8 cellular contexts compared by ENCODE assay signal in genomic region chr1:151009206-151009587, GRCh38. TPM values are rescaled to one million over a fixed set of nuclear protein-coding genes. Genes with fewer than 3 reads are reported as not detected.
DNase-seq lines count a peak whose midpoint lies in the region; ATAC-seq, FAIRE-seq and TF ChIP-seq lines count a peak whose summit lies in the region.

No MANE protein-coding gene starts in this region.

- TF ChIP-seq POLR2A in A549 (IDR thresholded peaks at IDR 0.05; ENCODE audit: low read length) = no peak

- no peaks in the 10 kb centered on the region for H3K36me3 Mint-ChIP-seq in brain
- peaks cover 2% of the 10 kb centered on the region for H3K36me3 Mint-ChIP-seq in mesothelial cell of epicardium

- H3K4me3 ChIP-seq in A549 (peak overlapping the region; percentile 88), HL-60 (replicated peaks; ENCODE audit: insufficient read depth, low read length) (peak overlapping the region; percentile 63)

- no peak for TF ChIP-seq EP300 in A549 (IDR thresholded peaks at IDR 0.05)

- H3K27me3 ChIP-seq in HL-60 (ENCODE audit: insufficient read depth, poor library complexity, severe bottlenecking) = no peaks in the 10 kb centered on the region

- H3K27ac ChIP-seq in A549 (peak overlapping the region; percentile 92 to 95), HL-60 (replicated peaks) (peak overlapping the region; percentile 91)

- TF ChIP-seq RAD21 in A549 (conservative IDR thresholded peaks at IDR 0.05 in 1 of 2, IDR thresholded peaks at IDR 0.05 in 1 of 2) = no peak

- H3K27me3 Mint-ChIP-seq in brain (peaks cover 10% of the 10 kb centered on the region), mesothelial cell of epicardium (ENCODE audit: low read depth) (no peaks in the 10 kb centered on the region)

- H3K27ac Mint-ChIP-seq in brain (peak overlapping the region; percentile 98 to 100 (median 99)), mesothelial cell of epicardium (peak overlapping the region; percentile 100)

- peaks cover 0 to 5% (median 0%) of the 10 kb centered on the region in 5 experiments for H3K9me3 Mint-ChIP-seq in brain
- H3K9me3 Mint-ChIP-seq in mesothelial cell of epicardium = no peaks in the 10 kb centered on the region

- no peak for ATAC-seq in A549
- ATAC-seq in HG02884 (IDR thresholded peaks at IDR 0.05; ENCODE audit: unreplicated experiment) = no peak
- no peak for ATAC-seq in HG02571 (IDR thresholded peaks at IDR 0.05; ENCODE audit: unreplicated experiment)

- TF ChIP-seq CTCF in A549 (IDR thresholded peaks at IDR 0.05) (no peak), HL-60 (IDR thresholded peaks at IDR 0.05; ENCODE audit: insufficient read depth, low read length) (no peak), brain (conservative IDR thresholded peaks at IDR 0.05) (no peak), mesothelial cell of epicardium (IDR thresholded peaks at IDR 0.05; ENCODE audit: unreplicated experiment) (no peak)

- H3K4me1 Mint-ChIP-seq in brain = peaks cover 90% of the 10 kb centered on the region
- peaks cover 61% of the 10 kb centered on the region for H3K4me1 Mint-ChIP-seq in mesothelial cell of epicardium

- peak overlapping the region; percentile 90 for H3K4me2 ChIP-seq in A549

- CTCF ChIA-PET in A549 (lab: Yijun Ruan, JAX) = interaction anchor here (1.1 to 1.6 kb wide), 4 partner anchors 22 to 51 kb away, joined by 3 to 4 read pairs (median 3); partner anchors contain the start of genes C1orf56, CDC42SE1 and MLLT11

- no peaks in the 10 kb centered on the region for H3K9me3 ChIP-seq in A549

- no peak for DNase-seq in A549 (ENCODE audit: low read depth in 1 of 2, low spot score in 1 of 2)
- no peak for DNase-seq in HL-60 (ENCODE audit: low read depth in 1 of 2, low spot score in 1 of 2)
- no peak for DNase-seq in mesothelial cell of epicardium (ENCODE audit: low spot score in 2 of 2, unreplicated experiment in 2 of 2)
- no peak for DNase-seq in LoVo (ENCODE audit: low spot score)
- no peak for DNase-seq in activated CD8-positive, alpha-beta memory T cell treated with anti-CD3 and anti-CD28 coated beads, Interleukin-2, amount 50 U/mL, for 48 hours

- FAIRE-seq in A549 (lab: Jason Lieb, UNC) = no peak

- H3K4me3 Mint-ChIP-seq in brain (peak overlapping the region; percentile 95 to 100 (median 98)), mesothelial cell of epicardium (peak overlapping the region; percentile 97)

- peaks cover 53% of the 10 kb centered on the region for H3K4me1 ChIP-seq in A549

- POLR2A ChIA-PET in A549 (lab: Yijun Ruan, JAX) = no interaction called here

- WGBS in A549 (ENCODE audit: missing lambda C conversion rate) = 66% methylated on average over 3 of the region's 3 CpGs

TF ChIP-seq in A549, 52 proteins besides CTCF, POLR2A, EP300 and RAD21 (continues in another document):
- no peak for TF ChIP-seq RARB (CRISPR knock-in tag; IDR thresholded peaks at IDR 0.05)
- TF ChIP-seq CBX8 (IDR thresholded peaks at IDR 0.05) = no peak
- TF ChIP-seq KDM1A (IDR thresholded peaks at IDR 0.05; ENCODE audit: low read depth) = no peak
- TF ChIP-seq, protein P1, sequence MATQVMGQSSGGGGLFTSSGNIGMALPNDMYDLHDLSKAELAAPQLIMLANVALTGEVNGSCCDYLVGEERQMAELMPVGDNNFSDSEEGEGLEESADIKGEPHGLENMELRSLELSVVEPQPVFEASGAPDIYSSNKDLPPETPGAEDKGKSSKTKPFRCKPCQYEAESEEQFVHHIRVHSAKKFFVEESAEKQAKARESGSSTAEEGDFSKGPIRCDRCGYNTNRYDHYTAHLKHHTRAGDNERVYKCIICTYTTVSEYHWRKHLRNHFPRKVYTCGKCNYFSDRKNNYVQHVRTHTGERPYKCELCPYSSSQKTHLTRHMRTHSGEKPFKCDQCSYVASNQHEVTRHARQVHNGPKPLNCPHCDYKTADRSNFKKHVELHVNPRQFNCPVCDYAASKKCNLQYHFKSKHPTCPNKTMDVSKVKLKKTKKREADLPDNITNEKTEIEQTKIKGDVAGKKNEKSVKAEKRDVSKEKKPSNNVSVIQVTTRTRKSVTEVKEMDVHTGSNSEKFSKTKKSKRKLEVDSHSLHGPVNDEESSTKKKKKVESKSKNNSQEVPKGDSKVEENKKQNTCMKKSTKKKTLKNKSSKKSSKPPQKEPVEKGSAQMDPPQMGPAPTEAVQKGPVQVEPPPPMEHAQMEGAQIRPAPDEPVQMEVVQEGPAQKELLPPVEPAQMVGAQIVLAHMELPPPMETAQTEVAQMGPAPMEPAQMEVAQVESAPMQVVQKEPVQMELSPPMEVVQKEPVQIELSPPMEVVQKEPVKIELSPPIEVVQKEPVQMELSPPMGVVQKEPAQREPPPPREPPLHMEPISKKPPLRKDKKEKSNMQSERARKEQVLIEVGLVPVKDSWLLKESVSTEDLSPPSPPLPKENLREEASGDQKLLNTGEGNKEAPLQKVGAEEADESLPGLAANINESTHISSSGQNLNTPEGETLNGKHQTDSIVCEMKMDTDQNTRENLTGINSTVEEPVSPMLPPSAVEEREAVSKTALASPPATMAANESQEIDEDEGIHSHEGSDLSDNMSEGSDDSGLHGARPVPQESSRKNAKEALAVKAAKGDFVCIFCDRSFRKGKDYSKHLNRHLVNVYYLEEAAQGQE (IDR thresholded peaks at IDR 0.05) = no peak
- TF ChIP-seq MAFK (IDR thresholded peaks at IDR 0.05; ENCODE audit: partially characterized antibody) = no peak
- TF ChIP-seq TFCP2L1 (CRISPR knock-in tag; IDR thresholded peaks at IDR 0.05) = no peak
- TF ChIP-seq FOXS1 (CRISPR knock-in tag; IDR thresholded peaks at IDR 0.05) = no peak
- TF ChIP-seq ZSCAN20 (CRISPR knock-in tag; IDR thresholded peaks at IDR 0.05) = no peak
- TF ChIP-seq BCL3 (IDR thresholded peaks at IDR 0.05) = no peak
- TF ChIP-seq MYC (IDR thresholded peaks at IDR 0.05; ENCODE audit: borderline replicate concordance, low read length) = no peak
- TF ChIP-seq EHMT2 (IDR thresholded peaks at IDR 0.05; ENCODE audit: low read depth) = no peak
- no peak for TF ChIP-seq NFE2L2 (conservative IDR thresholded peaks at IDR 0.05; ENCODE audit: low read length)
- no peak for TF ChIP-seq TP53 (CRISPR knock-in tag; IDR thresholded peaks at IDR 0.05)
- TF ChIP-seq HOXB13 (CRISPR knock-in tag; IDR thresholded peaks at IDR 0.05; ENCODE audit: low read depth) = no peak

RNA-seq across cellular contexts. Expression of gene PRUNE1, which starts 0.9 kb away (rescaled TPM):
- polyA plus RNA-seq in A549 (2011; rRNA removed) (27.0 and 27.5 TPM in 2 replicates), A549 (2017; fragmentation: RNase III; extraction: RNeasy Plus Mini Kit Qiagen cat#74134 plus additional on column Dnase treatment) (11.1 to 11.9 TPM (median 11.1 TPM) in 3 replicates), brain (ENCODE audit: insufficient read depth, low read depth, low replicate concordance) (46.6 TPM)
- polyA plus RNA-seq in A549 (2012; cell fraction: cytosol; rRNA removed) = 10.9 and 12.7 TPM in 2 replicates
- 7.7 and 9.5 TPM in 2 replicates for polyA plus RNA-seq in A549 (2012; cell fraction: nucleus; rRNA removed)
- 21.1 and 21.7 TPM in 2 replicates for polyA minus RNA-seq in A549 (2011; rRNA and poly(A)+ RNA removed)
- 25.0 to 25.8 TPM (median 25.4 TPM) in 3 replicates for total RNA-seq in mesothelial cell of epicardium

RNA-seq across cellular contexts. Expression of gene MINDY1, which starts 2.5 kb away (rescaled TPM):
- 5.2 and 7.9 TPM in 2 replicates for polyA plus RNA-seq in A549 (2011; rRNA removed)
- polyA plus RNA-seq in A549 (2012; cell fraction: cytosol; rRNA removed) = 3.0 and 3.8 TPM in 2 replicates
- polyA plus RNA-seq in A549 (2012; cell fraction: nucleus; rRNA removed) = 7.3 and 8.9 TPM in 2 replicates
- polyA plus RNA-seq in A549 (2017; fragmentation: RNase III; extraction: RNeasy Plus Mini Kit Qiagen cat#74134 plus additional on column Dnase treatment) = 4.0 to 4.8 TPM (median 4.8 TPM) in 3 replicates
- 10.1 and 10.7 TPM in 2 replicates for polyA minus RNA-seq in A549 (2011; rRNA and poly(A)+ RNA removed)
- 58.6 TPM for polyA plus RNA-seq in brain (ENCODE audit: insufficient read depth, low read depth, low replicate concordance)
- 29.7 to 31.7 TPM (median 30.9 TPM) in 3 replicates for total RNA-seq in mesothelial cell of epicardium

RNA-seq across cellular contexts. Expression of gene ANXA9, which starts 27.1 kb away (rescaled TPM):
- 2.2 and 3.3 TPM in 2 replicates for polyA plus RNA-seq in A549 (2011; rRNA removed)
- 1.1 and 1.6 TPM in 2 replicates for polyA plus RNA-seq in A549 (2012; cell fraction: cytosol; rRNA removed)
- 2.3 and 2.7 TPM in 2 replicates for polyA plus RNA-seq in A549 (2012; cell fraction: nucleus; rRNA removed)
- 1.5 to 2.1 TPM (median 1.7 TPM) in 3 replicates for polyA plus RNA-seq in A549 (2017; fragmentation: RNase III; extraction: RNeasy Plus Mini Kit Qiagen cat#74134 plus additional on column Dnase treatment)
- polyA minus RNA-seq in A549 (2011; rRNA and poly(A)+ RNA removed) = 6.1 and 7.8 TPM in 2 replicates
- 2.4 TPM for polyA plus RNA-seq in brain (ENCODE audit: insufficient read depth, low read depth, low replicate concordance)
- total RNA-seq in mesothelial cell of epicardium = 1.2 TPM in 3 replicates

RNA-seq across cellular contexts. Expression of gene BNIPL, which starts 27.2 kb away (rescaled TPM):
- 0.30 and 0.38 TPM in 2 replicates for polyA plus RNA-seq in A549 (2011; rRNA removed)
- polyA plus RNA-seq in A549 (2012; cell fraction: cytosol; rRNA removed) = 0.12 and 0.17 TPM in 2 replicates
- 0.47 and 0.78 TPM in 2 replicates for polyA plus RNA-seq in A549 (2012; cell fraction: nucleus; rRNA removed)
- polyA plus RNA-seq in A549 (2017; fragmentation: RNase III; extraction: RNeasy Plus Mini Kit Qiagen cat#74134 plus additional on column Dnase treatment) = 0.22 to 0.51 TPM (median 0.28 TPM) in 3 replicates
- 0.21 and 0.24 TPM in 2 replicates for polyA minus RNA-seq in A549 (2011; rRNA and poly(A)+ RNA removed)
- polyA plus RNA-seq in brain (ENCODE audit: insufficient read depth, low read depth, low replicate concordance) = 0.53 TPM
- total RNA-seq in mesothelial cell of epicardium = 4.2 to 5.7 TPM (median 4.6 TPM) in 3 replicates

RNA-seq across cellular contexts. Expression of gene CERS2, which starts 34.6 kb away (rescaled TPM):
- 356 and 395 TPM in 2 replicates for polyA plus RNA-seq in A549 (2011; rRNA removed)
- 144 and 210 TPM in 2 replicates for polyA plus RNA-seq in A549 (2012; cell fraction: cytosol; rRNA removed)
- 118 and 122 TPM in 2 replicates for polyA plus RNA-seq in A549 (2012; cell fraction: nucleus; rRNA removed)
- polyA plus RNA-seq in A549 (2017; fragmentation: RNase III; extraction: RNeasy Plus Mini Kit Qiagen cat#74134 plus additional on column Dnase treatment) = 183 to 196 TPM (median 196 TPM) in 3 replicates
- polyA minus RNA-seq in A549 (2011; rRNA and poly(A)+ RNA removed) = 275 and 350 TPM in 2 replicates
- 362 TPM for polyA plus RNA-seq in brain (ENCODE audit: insufficient read depth, low read depth, low replicate concordance)
- total RNA-seq in mesothelial cell of epicardium = 127 to 137 TPM (median 132 TPM) in 3 replicates
